ENCODE assay signal across 12 cellular contexts in genomic region chr9:99778308-99778707, GRCh38. TPM values are rescaled to one million over a fixed set of nuclear protein-coding genes. Genes with fewer than 3 reads are reported as not detected.
DNase-seq lines count a peak whose midpoint lies in the region; ATAC-seq and TF ChIP-seq lines count a peak whose summit lies in the region.
"Had no signal": no experiment of that assay in that cellular context is flagged by ENCODE, and none has a peak within 500 bp of the region (broad histone marks: within the 10 kb centered on the region; RNA-seq: fewer than 3 reads in every experiment).

No MANE protein-coding gene starts in this region.

- H3K9me2 ChIP-seq in GM23338 (ENCODE audit: insufficient read depth) = 0 out of 2 replicates have a peak, but pooled peaks cover 4% of the 10 kb centered on the region

- H3K27me3 ChIP-seq in osteoblast (ENCODE audit: insufficient read depth, low read length) (peaks cover 4% of the 10 kb centered on the region), GM23338 (ENCODE audit: insufficient read depth) (no peaks in the 10 kb centered on the region)

- no peak overlapping the region for H2AFZ ChIP-seq in osteoblast (ENCODE audit: low read length)
- no peak overlapping the region for H2AFZ ChIP-seq in GM23338

- H3K27ac ChIP-seq in osteoblast (ENCODE audit: low read depth, low read length) = no peak overlapping the region
- H3K27ac ChIP-seq in GM23338 (ENCODE audit: low read depth) = no peak overlapping the region
- H3K27ac ChIP-seq: spleen had no signal

- no peaks in the 10 kb centered on the region for H3K9me3 ChIP-seq in osteoblast (ENCODE audit: low read depth, low read length)
- H3K9me3 ChIP-seq: spleen had no signal

- DNase-seq in AG10803 (ENCODE audit: low read depth) (peak; percentile 70), HS-27A (ENCODE audit: low read depth) (peak; percentile 12), astrocyte of the cerebellum (ENCODE audit: low read depth) (peak; percentile 76), osteoblast (ENCODE audit: insufficient read length, low spot score, missing footprints) (peak; percentile 81), GM23338 (ENCODE audit: low spot score) (no peak)
- DNase-seq: immature natural killer cell, spleen had no signal

- peaks cover 3% of the 10 kb centered on the region for H3K4me1 ChIP-seq in osteoblast (ENCODE audit: insufficient read depth, low read length)
- H3K4me1 ChIP-seq in GM23338 (ENCODE audit: insufficient read depth) = peaks cover 3% of the 10 kb centered on the region
- H3K4me1 ChIP-seq: spleen had no signal

- H3K36me3 ChIP-seq in osteoblast (ENCODE audit: insufficient read depth, low read length) (no peaks in the 10 kb centered on the region), GM23338 (ENCODE audit: insufficient read depth) (no peaks in the 10 kb centered on the region)
- H3K36me3 ChIP-seq: spleen had no signal

- H4K20me1 ChIP-seq in osteoblast (ENCODE audit: insufficient read depth, low read length) (no peaks in the 10 kb centered on the region), GM23338 (replicated peaks; ENCODE audit: insufficient read depth) (no peaks in the 10 kb centered on the region)

- H3K4me2 ChIP-seq in osteoblast (ENCODE audit: insufficient read depth, low read length) (no peak overlapping the region), GM23338 (no peak overlapping the region)

- no peaks in the 10 kb centered on the region for H3K36me3 Mint-ChIP-seq in GM23338 (ENCODE audit: low read depth)
- H3K36me3 Mint-ChIP-seq: activated naive CD4-positive, alpha-beta T cell treated with anti-CD3 and anti-CD28 coated beads, Interleukin-2, amount 50 U/mL, for 24 hours; IgD-negative memory B cell; immature natural killer cell had no signal

- no peak overlapping the region for H3K4me3 ChIP-seq in AG10803 (ENCODE audit: low read length)
- H3K4me3 ChIP-seq in astrocyte of the cerebellum (ENCODE audit: low read depth, low read length) = no peak overlapping the region
- H3K4me3 ChIP-seq in osteoblast (ENCODE audit: insufficient read depth, low read length) = no peak overlapping the region
- H3K4me3 ChIP-seq in GM23338 = no peak overlapping the region
- H3K4me3 ChIP-seq: spleen had no signal

- H3K27me3 Mint-ChIP-seq in GM23338 (ENCODE audit: insufficient read depth, low read depth, poor library complexity) = no peaks in the 10 kb centered on the region
- H3K27me3 Mint-ChIP-seq: activated naive CD4-positive, alpha-beta T cell treated with anti-CD3 and anti-CD28 coated beads, Interleukin-2, amount 50 U/mL, for 24 hours had no signal

- in situ Hi-C loops in astrocyte of the cerebellum (cut with HindIII; ENCODE audit: low sequenced_read_pairs) = no loop called here

- TF ChIP-seq CTCF in AG10803 (conservative IDR thresholded peaks at IDR 0.05; ENCODE audit: low read length) = no peak
- no peak for TF ChIP-seq CTCF in astrocyte of the cerebellum (IDR thresholded peaks at IDR 0.05; ENCODE audit: low read depth, low read length, missing control alignments)
- TF ChIP-seq CTCF in osteoblast (IDR thresholded peaks at IDR 0.05; ENCODE audit: extremely low read depth, low read depth, low read length) = no peak
- TF ChIP-seq CTCF in GM23338 (conservative IDR thresholded peaks at IDR 0.05; ENCODE audit: low read depth in 2 of 2) = no peak

- H3F3A ChIP-seq in GM23338 (replicated peaks; ENCODE audit: low read depth) = no peaks in the 10 kb centered on the region

- H3K4me1 Mint-ChIP-seq in GM23338 = peaks cover 4% of the 10 kb centered on the region
- H3K4me1 Mint-ChIP-seq: activated naive CD4-positive, alpha-beta T cell treated with anti-CD3 and anti-CD28 coated beads, Interleukin-2, amount 50 U/mL, for 24 hours had no signal

- H3K9me3 Mint-ChIP-seq in GM23338 = no peaks in the 10 kb centered on the region
- H3K9me3 Mint-ChIP-seq: activated naive CD4-positive, alpha-beta T cell treated with anti-CD3 and anti-CD28 coated beads, Interleukin-2, amount 50 U/mL, for 24 hours; IgD-negative memory B cell; immature natural killer cell had no signal

- H3K27ac Mint-ChIP-seq in GM23338 = no peak overlapping the region
- H3K27ac Mint-ChIP-seq: activated naive CD4-positive, alpha-beta T cell treated with anti-CD3 and anti-CD28 coated beads, Interleukin-2, amount 50 U/mL, for 24 hours; IgD-negative memory B cell; immature natural killer cell had no signal

- no peak overlapping the region for H3K4me3 Mint-ChIP-seq in GM23338
- H3K4me3 Mint-ChIP-seq: activated naive CD4-positive, alpha-beta T cell treated with anti-CD3 and anti-CD28 coated beads, Interleukin-2, amount 50 U/mL, for 24 hours; IgD-negative memory B cell; immature natural killer cell had no signal

- ATAC-seq in HG02870 (IDR thresholded peaks at IDR 0.05; ENCODE audit: unreplicated experiment) = no peak
- ATAC-seq in GM21423 (IDR thresholded peaks at IDR 0.05; ENCODE audit: unreplicated experiment) = no peak
- ATAC-seq in GM23338 = no peak
- no peak for ATAC-seq in GM18502 (IDR thresholded peaks at IDR 0.05; ENCODE audit: poor library complexity, unreplicated experiment)

- H3K79me2 ChIP-seq in osteoblast (ENCODE audit: insufficient read depth, low read length) (no peaks in the 10 kb centered on the region), GM23338 (replicated peaks; ENCODE audit: insufficient read depth) (no peaks in the 10 kb centered on the region)

TF ChIP-seq in GM23338, 12 proteins besides CTCF, POLR2A, EP300 and RAD21:
- no peak for TF ChIP-seq EZH2phosphoT487 (IDR thresholded peaks at IDR 0.05; ENCODE audit: unreplicated experiment)

RNA-seq across cellular contexts. Expression of gene NR4A3, which starts 43.4 kb away (rescaled TPM):
- total RNA-seq in osteoblast = 0.29 and 0.36 TPM in 2 replicates
- 0.17 and 0.58 TPM in 2 replicates for total RNA-seq in GM23338 (2014; rRNA removed; shearing (Covaris generic))
- 0.10 and 0.17 TPM in 2 replicates for polyA plus RNA-seq in GM23338 (2016; fragmentation: Nextera tagmentation; extraction: Ambion mirVana)
